17 cellular contexts compared by ENCODE assay signal in the genomic region with DNA sequence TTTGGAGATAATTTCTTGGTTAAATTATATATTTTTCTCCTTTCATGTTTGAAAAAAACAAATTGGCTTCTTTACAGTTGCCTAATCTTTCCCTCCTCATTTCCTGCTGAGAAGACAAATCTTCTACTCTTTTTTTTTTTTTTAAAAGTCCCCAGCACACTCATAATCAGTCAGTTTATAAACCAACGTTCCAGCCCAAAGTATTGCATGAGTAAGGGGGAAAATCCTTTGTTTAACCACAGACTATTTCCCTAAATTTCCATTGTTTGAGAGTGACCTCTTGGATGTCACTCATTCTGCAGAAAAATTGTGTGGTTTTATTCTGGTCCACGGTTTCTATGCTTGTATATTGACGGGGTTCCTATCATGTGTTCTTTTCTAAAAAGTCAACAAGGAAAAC.
"Had no signal": no experiment of that assay in that cellular context is flagged by ENCODE, and none has a peak within 500 bp of the region (broad histone marks: within the 10 kb centered on the region; RNA-seq: fewer than 3 reads in every experiment).

No MANE protein-coding gene starts in this region.

- DNase-seq: colonic mucosa; dermis blood vessel endothelial cell; effector CD8-positive, alpha-beta T cell; gastrocnemius medialis; islet precursor cell; mammary epithelial cell; naive thymus-derived CD4-positive, alpha-beta T cell; nephron progenitor cell; psoas muscle; stimulated activated CD4-positive, alpha-beta T cell treated with anti-CD3 and anti-CD28 coated beads, Interleukin-2, amount 100 ng/mL, for 48 hours; stimulated activated naive CD4-positive, alpha-beta T cell treated with Interleukin-2 at 50 U/mL for 16 hours; tibial artery; upper lobe of left lung had no signal

- H3K27ac ChIP-seq: colonic mucosa, gastrocnemius medialis, psoas muscle, skin epidermis, tibial artery, upper lobe of left lung, vagina had no signal

- H3K36me3 ChIP-seq: colonic mucosa, gastrocnemius medialis, tibial artery, upper lobe of left lung, vagina had no signal

- H3K36me3 Mint-ChIP-seq: naive thymus-derived CD4-positive, alpha-beta T cell had no signal

- H3K27ac Mint-ChIP-seq: naive thymus-derived CD4-positive, alpha-beta T cell; nephron progenitor cell had no signal

- H3K4me1 ChIP-seq: psoas muscle, vagina had no signal

- H3K4me3 ChIP-seq: colonic mucosa, gastrocnemius medialis, psoas muscle, skin epidermis, tibial artery, upper lobe of left lung, vagina had no signal

- H3K9me3 ChIP-seq: colonic mucosa, gastrocnemius medialis, psoas muscle, tibial artery, upper lobe of left lung, vagina had no signal

- H3K4me3 Mint-ChIP-seq: naive thymus-derived CD4-positive, alpha-beta T cell; nephron progenitor cell had no signal

- H3K9me3 Mint-ChIP-seq: nephron progenitor cell had no signal

- H3K27me3 ChIP-seq: colonic mucosa, upper lobe of left lung, vagina had no signal

- ATAC-seq: gastrocnemius medialis; left lobe of liver; naive thymus-derived CD4-positive, alpha-beta T cell; psoas muscle; sciatic nerve had no signal
